Comparison of ENCODE assay signal across 19 cellular contexts in genomic region chr7:157738064-157738460, GRCh38.
DNase-seq lines count a peak whose midpoint lies in the region; ATAC-seq and TF ChIP-seq lines count a peak whose summit lies in the region.
"Had no signal": no experiment of that assay in that cellular context is flagged by ENCODE, and none has a peak within 500 bp of the region (broad histone marks: within the 10 kb centered on the region; RNA-seq: fewer than 3 reads in every experiment).

No MANE protein-coding gene starts in this region.

- no peaks in the 10 kb centered on the region for H3K9me3 ChIP-seq in NT2/D1 (ENCODE audit: insufficient read depth, low read length)
- no peaks in the 10 kb centered on the region for H3K9me3 ChIP-seq in gastroesophageal sphincter
- no peaks in the 10 kb centered on the region for H3K9me3 ChIP-seq in neuronal stem cell (replicated peaks in 1 of 2; ENCODE audit: control insufficient read depth in 2 of 2, insufficient read depth in 1 of 2, low read depth in 1 of 2, low read length in 2 of 2)

- H3K4me2 ChIP-seq in neuronal stem cell (ENCODE audit: insufficient read depth, low read length, poor library complexity, severe bottlenecking) = peak overlapping the region; percentile 21
- H3K4me2 ChIP-seq: KMS-11 had no signal

- H3K9ac ChIP-seq in NT2/D1 (ENCODE audit: insufficient read length, low read depth) (no peak overlapping the region), neuronal stem cell (ENCODE audit: low read depth, low read length, poor library complexity) (no peak overlapping the region)
- H3K9ac ChIP-seq: KMS-11 had no signal

- H2AFZ ChIP-seq in neuronal stem cell (ENCODE audit: low read length) = peak overlapping the region; percentile 87

- no peak overlapping the region for H2BK120ac ChIP-seq in neuronal stem cell (ENCODE audit: low read depth, low read length)

- H3K36me3 ChIP-seq in NT2/D1 (ENCODE audit: insufficient read depth, insufficient read length, low read length) (no peaks in the 10 kb centered on the region), gastroesophageal sphincter (no peaks in the 10 kb centered on the region), neuronal stem cell (replicated peaks in 1 of 2; ENCODE audit: control insufficient read depth in 2 of 2, insufficient read depth in 2 of 2, low read length in 2 of 2) (no peaks in the 10 kb centered on the region)

- H3K18ac ChIP-seq in neuronal stem cell (ENCODE audit: low read length) = peak overlapping the region; percentile 45

- TF ChIP-seq CTCF in gastroesophageal sphincter (IDR thresholded peaks at IDR 0.05) = no peak

- H2AK5ac ChIP-seq in neuronal stem cell (ENCODE audit: low read depth, low read length) = no peak overlapping the region

- H3K23ac ChIP-seq in neuronal stem cell (ENCODE audit: low read depth, low read length, poor library complexity) = no peak overlapping the region

- H2BK5ac ChIP-seq in neuronal stem cell (ENCODE audit: low read length) = no peak overlapping the region

- no peak for TF ChIP-seq EP300 in gastroesophageal sphincter (IDR thresholded peaks at IDR 0.05)

- H3K4me1 ChIP-seq in NT2/D1 (ENCODE audit: insufficient read depth, insufficient read length) (peaks cover 7% of the 10 kb centered on the region), gastroesophageal sphincter (no peaks in the 10 kb centered on the region), neuronal stem cell (ENCODE audit: control insufficient read depth in 2 of 2, insufficient read depth in 1 of 2, low read depth in 1 of 2, low read length in 2 of 2) (peaks cover 15 to 23% of the 10 kb centered on the region in 2 donors)

- H3K27ac ChIP-seq in gastroesophageal sphincter (no peak overlapping the region), neuronal stem cell (replicated peaks; ENCODE audit: low read length) (no peak overlapping the region)
- H3K27ac ChIP-seq: KMS-11 had no signal

- H3K14ac ChIP-seq in neuronal stem cell (ENCODE audit: low read length) = no peak overlapping the region

- ATAC-seq in gastroesophageal sphincter (peak; percentile 36), GM18909 (IDR thresholded peaks at IDR 0.05; ENCODE audit: poor library complexity, unreplicated experiment) (no peak), HG02870 (IDR thresholded peaks at IDR 0.05; ENCODE audit: unreplicated experiment) (no peak)
- ATAC-seq: CD8-positive, alpha-beta T cell; stimulated activated effector memory CD8-positive, alpha-beta T cell treated with anti-CD3 and anti-CD28 coated beads, Interleukin-12 subunit alpha, Interleukin-12 subunit beta, amount 100 ng/mL, for 72 hours had no signal

- H4K8ac ChIP-seq in neuronal stem cell (ENCODE audit: low read depth, low read length) = no peak overlapping the region

- 0 to 7% methylated on average over 3 to 5 of the region's 11 CpGs for WGBS in gastroesophageal sphincter (ENCODE audit: low coverage in 1 of 2), 2 donors
- WGBS in neuronal stem cell (ENCODE audit: extremely low coverage in 2 of 2, insufficient read length in 2 of 2, insufficient replicate concordance in 1 of 2), 2 donors = no CpG with 5 or more reads among the region's 11 CpGs

- H4K91ac ChIP-seq in neuronal stem cell (ENCODE audit: low read depth, low read length, poor library complexity) = no peak overlapping the region

- no peak overlapping the region for H2BK12ac ChIP-seq in neuronal stem cell (ENCODE audit: low read length)

- no peak for TF ChIP-seq POLR2A in gastroesophageal sphincter (IDR thresholded peaks at IDR 0.05)

- no peak overlapping the region for H3K4ac ChIP-seq in neuronal stem cell (ENCODE audit: low read length)

- H2BK15ac ChIP-seq in neuronal stem cell (ENCODE audit: low read length) = no peak overlapping the region

- no peak overlapping the region for H3K4me3 ChIP-seq in NT2/D1 (ENCODE audit: insufficient read length, low read depth)
- H3K4me3 ChIP-seq in gastroesophageal sphincter = no peak overlapping the region
- no peak overlapping the region for H3K4me3 ChIP-seq in neuronal stem cell (ENCODE audit: low read length in 2 of 2)

- H3K27me3 ChIP-seq in NT2/D1 (ENCODE audit: insufficient read depth, insufficient read length) = no peaks in the 10 kb centered on the region
- H3K27me3 ChIP-seq in gastroesophageal sphincter = peaks cover 68% of the 10 kb centered on the region
- H3K27me3 ChIP-seq in neuronal stem cell (ENCODE audit: control insufficient read depth in 3 of 3, insufficient read depth in 3 of 3, low read depth in 1 of 3, low read length in 3 of 3) = peaks cover 0 to 10% (median 0%) of the 10 kb centered on the region in 3 experiments

- no peaks in the 10 kb centered on the region for H3K79me1 ChIP-seq in neuronal stem cell (ENCODE audit: low read depth, low read length)

- DNase-seq in ELF-1 (ENCODE audit: low read depth, low spot score) (peak; percentile 75), NT2/D1 (ENCODE audit: low read depth, low spot score) (peak; percentile 30), neuronal stem cell (ENCODE audit: low spot score) (peak; percentile 66)
- no peak for DNase-seq in activated CD4-positive, alpha-beta T cell treated with anti-CD3 and anti-CD28 coated beads for 4 hours
- DNase-seq: activated CD4-positive, alpha-beta T cell treated with anti-CD3 and anti-CD28 coated beads, Interleukin-2, amount 50 U/mL, for 1 hour; activated CD8-positive, alpha-beta memory T cell treated with anti-CD3 and anti-CD28 coated beads, Interleukin-2, amount 50 U/mL, for 48 hours; activated effector memory CD4-positive, alpha-beta T cell treated with anti-CD3 and anti-CD28 coated beads, Interleukin-2, amount 50 U/mL, for 16 hours; CD8-positive, alpha-beta T cell; DMS53; hippocampal formation; kidney; mesenchymal stem cell; NCI-H1930; NCI-H446 treated with DMSO at 0.1 percent for 48 hours had no signal

Comparison
In these comparisons a context has a peak if more than half of its experiments do, and no peak if none do; other contexts are left out.
1. DNase-seq: peak in ELF-1 (single experiment), NT2/D1 (single experiment) and neuronal stem cell (single experiment); none in activated CD4-positive, alpha-beta T cell treated with anti-CD3 and anti-CD28 coated beads for 4 hours (0 of 2).